17 cellular contexts compared by ENCODE assay signal in the genomic region with DNA sequence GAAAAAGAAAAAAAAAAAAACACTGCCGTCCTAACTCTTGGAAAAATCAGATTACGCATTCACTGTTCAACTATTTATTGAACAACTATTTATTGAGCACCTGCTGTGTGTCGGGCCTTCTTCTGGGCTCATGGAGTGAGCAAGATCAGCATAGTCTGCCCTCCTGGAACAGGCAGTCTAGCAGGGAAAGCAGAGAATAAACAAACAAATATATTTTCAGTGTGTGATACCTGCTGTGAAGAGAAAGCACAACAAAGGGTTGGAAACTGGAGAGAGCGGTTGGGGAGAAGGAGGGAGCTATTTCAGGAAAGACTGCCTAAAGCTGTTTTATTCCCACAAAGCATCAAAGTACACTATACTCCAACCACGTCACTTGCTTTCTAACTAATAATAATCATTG.
DNase-seq lines count a peak whose midpoint lies in the region; TF ChIP-seq lines count a peak whose summit lies in the region.
"Had no signal": no experiment of that assay in that cellular context is flagged by ENCODE, and none has a peak within 500 bp of the region (broad histone marks: within the 10 kb centered on the region; RNA-seq: fewer than 3 reads in every experiment).

No MANE protein-coding gene starts in this region.

- POLR2A ChIA-PET in HEK293 (lab: Yijun Ruan, JAX) = interaction anchor here (0.7 kb wide), 1 partner anchor 55 kb away, joined by 5 read pairs; no protein-coding TSS in a partner anchor

- TF ChIP-seq CTCF in HEK293 (tag by site-specific recombination; IDR thresholded peaks at IDR 0.05) (no peak), astrocyte of the spinal cord (IDR thresholded peaks at IDR 0.05; ENCODE audit: low read depth, low read length) (no peak)

- DNase-seq in NCI-H2107 treated with DMSO at 0.1 percent for 48 hours (lab: John Stamatoyannopoulos, UW; ENCODE audit: unreplicated experiment) (peak; percentile 38), NCI-H2107 (lab: John Stamatoyannopoulos, UW) (no peak), astrocyte of the spinal cord (ENCODE audit: low read depth, low spot score) (peak; percentile 29), smooth muscle cell of the brain vasculature (ENCODE audit: low read depth, low spot score) (peak; percentile 80), NCI-H526 treated with DMSO at 0.1 percent for 48 hours (lab: John Stamatoyannopoulos, UW) (no peak)
- no peak for DNase-seq in activated T-cell treated with anti-CD3 and anti-CD28 coated beads, Interleukin-2, amount 50 U/mL, for 48 hours
- DNase-seq: AML-193; CD4-positive, alpha-beta memory T cell; DMS153; DMS79; GDM1; HCEC 1CT; IMR-90 had no signal

- H3K4me3 ChIP-seq in HEK293 (ENCODE audit: low read depth, low read length) (no peak overlapping the region), astrocyte of the spinal cord (ENCODE audit: low read depth, low read length) (no peak overlapping the region)
- H3K4me3 ChIP-seq: A549, GM23338 had no signal

- CTCF ChIA-PET in HEK293 (lab: Yijun Ruan, JAX) = interaction anchor here (0.6 kb wide), 1 partner anchor 306 kb away, joined by 3 read pairs; no protein-coding TSS in a partner anchor

- H3K4me1 ChIP-seq in HEK293 (ENCODE audit: control insufficient read depth, insufficient read depth, low read length) = no peaks in the 10 kb centered on the region
- H3K4me1 ChIP-seq: A549 had no signal

- no peaks in the 10 kb centered on the region for H3K9me3 ChIP-seq in HEK293 (ENCODE audit: control insufficient read depth, insufficient read depth, low read depth, low read length)
- H3K9me3 ChIP-seq: A549 had no signal

- H3K36me3 ChIP-seq in HEK293 (ENCODE audit: control insufficient read depth in 2 of 2, insufficient read depth in 1 of 2, low read length in 2 of 2) = no peaks in the 10 kb centered on the region

- in situ Hi-C loops in astrocyte of the spinal cord (cut with HindIII; ENCODE audit: low sequenced_read_pairs) = no loop called here

- no peak overlapping the region for H3K27ac ChIP-seq in HEK293 (ENCODE audit: extremely low read depth, low read depth, low read length)
- H3K27ac ChIP-seq: 22Rv1, A549 had no signal

TF ChIP-seq in HEK293, 187 proteins besides CTCF, POLR2A, EP300 and RAD21:
- no peak for TF ChIP-seq MZF1 (tag by site-specific recombination; IDR thresholded peaks at IDR 0.05; ENCODE audit: borderline replicate concordance)
- TF ChIP-seq ZIC2 (tag by site-specific recombination; IDR thresholded peaks at IDR 0.05) = 0 out of 2 replicates have a peak, but pooled peaks have one; percentile 21
- peak; percentile 80 for TF ChIP-seq ZNF664 (tag by site-specific recombination; IDR thresholded peaks at IDR 0.05)
TF ChIP-seq in HEK293: peak in this region for 2.

Comparison
In these comparisons a context has a peak if more than half of its experiments do, and no peak if none do; other contexts are left out.
1. DNase-seq: peak in NCI-H2107 treated with DMSO at 0.1 percent for 48 hours (single experiment), astrocyte of the spinal cord (single experiment) and smooth muscle cell of the brain vasculature (single experiment); none in NCI-H2107 (single experiment), NCI-H526 treated with DMSO at 0.1 percent for 48 hours (single experiment) and activated T-cell treated with anti-CD3 and anti-CD28 coated beads, Interleukin-2, amount 50 U/mL, for 48 hours (0 of 2).